1 cellular context compared by ENCODE assay signal in genomic region chrX:125998432-125998831, GRCh38.
TF ChIP-seq lines count a peak whose summit lies in the region.

No MANE protein-coding gene starts in this region.

TF ChIP-seq in GM12878, 131 proteins besides CTCF, POLR2A, EP300 and RAD21 (continued from another document):
- no peak for TF ChIP-seq ZNF687 (IDR thresholded peaks at IDR 0.05)
- TF ChIP-seq CBFB (IDR thresholded peaks at IDR 0.05; ENCODE audit: low read depth) = no peak
- TF ChIP-seq SREBF1 (IDR thresholded peaks at IDR 0.05; ENCODE audit: low read length) = no peak
- TF ChIP-seq TARDBP (IDR thresholded peaks at IDR 0.05; ENCODE audit: borderline replicate concordance) = no peak
- no peak for TF ChIP-seq ZNF207 (IDR thresholded peaks at IDR 0.05; ENCODE audit: borderline replicate concordance)
